Comparison of ENCODE assay signal across 3 cellular contexts in genomic region chr10:125989791-125990190, GRCh38.
"Had no signal": no experiment of that assay in that cellular context is flagged by ENCODE, and none has a peak within 500 bp of the region (broad histone marks: within the 10 kb centered on the region; RNA-seq: fewer than 3 reads in every experiment).

No MANE protein-coding gene starts in this region.

- DNase-seq: GDM1, GF-D8 had no signal

- H3K4me3 ChIP-seq: GM12878 had no signal
